In genomic region chr11:125071831-125072209, GRCh38 we compare ENCODE assay signal across 18 cellular contexts. TPM values are rescaled to one million over a fixed set of nuclear protein-coding genes. Genes with fewer than 3 reads are reported as not detected.
DNase-seq lines count a peak whose midpoint lies in the region; ATAC-seq and TF ChIP-seq lines count a peak whose summit lies in the region.
"Had no signal": no experiment of that assay in that cellular context is flagged by ENCODE, and none has a peak within 500 bp of the region (broad histone marks: within the 10 kb centered on the region; RNA-seq: fewer than 3 reads in every experiment).

No MANE protein-coding gene starts in this region.

- H3K4me3 Mint-ChIP-seq in activated T-cell treated with anti-CD3 and anti-CD28 coated beads, Interleukin-2, amount 50 U/mL, for 72 hours = no peak overlapping the region
- H3K4me3 Mint-ChIP-seq: activated CD4-positive, alpha-beta T cell treated with anti-CD3 and anti-CD28 coated beads, Interleukin-2, amount 10 ng/mL, durations not matched to agents 7 days and 5 days; activated T-cell treated with anti-CD3 and anti-CD28 coated beads, Interleukin-2, amount 50 U/mL, for 4 hours; CD4-positive, CD25-positive, alpha-beta regulatory T cell had no signal

- H3K36me3 ChIP-seq in OCI-LY7 (ENCODE audit: insufficient read depth, low read length) (no peaks in the 10 kb centered on the region), suprapubic skin (no peaks in the 10 kb centered on the region)
- H3K36me3 ChIP-seq: cardiac muscle cell, MG63 had no signal

- no peaks in the 10 kb centered on the region for H3K9me3 Mint-ChIP-seq in activated T-cell treated with anti-CD3 and anti-CD28 coated beads, Interleukin-2, amount 50 U/mL, for 72 hours
- H3K9me3 Mint-ChIP-seq: activated CD4-positive, alpha-beta T cell treated with anti-CD3 and anti-CD28 coated beads, Interleukin-2, amount 10 ng/mL, durations not matched to agents 7 days and 5 days; activated naive CD8-positive, alpha-beta T cell treated with anti-CD3 and anti-CD28 coated beads, Interleukin-2, amount 10 ng/mL, durations not matched to agents 7 days and 5 days; activated T-cell treated with anti-CD3 and anti-CD28 coated beads, Interleukin-2, amount 50 U/mL, for 4 hours; CD4-positive, CD25-positive, alpha-beta regulatory T cell; immature natural killer cell had no signal

- H2AFZ ChIP-seq in OCI-LY7 (ENCODE audit: low read length) = peak overlapping the region; percentile 72; the same call in 1 of the 2 replicates

- no peak overlapping the region for H3K27ac Mint-ChIP-seq in activated T-cell treated with anti-CD3 and anti-CD28 coated beads, Interleukin-2, amount 50 U/mL, for 72 hours
- H3K27ac Mint-ChIP-seq: activated CD4-positive, alpha-beta T cell treated with anti-CD3 and anti-CD28 coated beads, Interleukin-2, amount 10 ng/mL, durations not matched to agents 7 days and 5 days; CD4-positive, CD25-positive, alpha-beta regulatory T cell had no signal

- ATAC-seq in HG03159 (IDR thresholded peaks at IDR 0.05; ENCODE audit: unreplicated experiment) = no peak
- no peak for ATAC-seq in activated T-cell treated with anti-CD3 and anti-CD28 coated beads, Interleukin-2, amount 50 U/mL, for 72 hours (replicated peaks in 1 of 2)
- ATAC-seq: activated T-cell treated with anti-CD3 and anti-CD28 coated beads, Interleukin-2, amount 50 U/mL, for 4 hours had no signal

- peak overlapping the region; percentile 77 for H3K4me2 ChIP-seq in OCI-LY7 (ENCODE audit: low read length)

- POLR2A ChIA-PET in OCI-LY7 (lab: Charles Lee) = interaction anchor here (0.5 to 3.8 kb wide), 10 partner anchors 8 to 274 kb away, joined by 3 to 15 read pairs (median 4); partner anchors contain the start of gene TMEM218

- DNase-seq in OCI-LY7 (ENCODE audit: low spot score) (peak; percentile 12), iPS-NIHi7 (ENCODE audit: extremely low spot score) (peak; percentile 8), suprapubic skin (ENCODE audit: low spot score in 2 of 2) (no peak), head of caudate nucleus (no peak)
- DNase-seq in activated T-cell treated with anti-CD3 and anti-CD28 coated beads, Interleukin-2, amount 50 U/mL, for 72 hours = no peak
- DNase-seq: activated CD4-positive, alpha-beta T cell treated with anti-CD3 and anti-CD28 coated beads, Interleukin-2, amount 10 ng/mL, durations not matched to agents 7 days and 5 days; activated naive CD8-positive, alpha-beta T cell treated with anti-CD3 and anti-CD28 coated beads, Interleukin-2, amount 10 ng/mL, durations not matched to agents 7 days and 5 days; activated T-cell treated with anti-CD3 and anti-CD28 coated beads, Interleukin-2, amount 50 U/mL, for 4 hours; CD4-positive, CD25-positive, alpha-beta regulatory T cell; immature natural killer cell; NCI-H1930; NCI-H748 treated with DMSO at 0.1 percent for 48 hours; stimulated activated naive CD4-positive, alpha-beta T cell treated with Interleukin-2 at 50 U/mL for 16 hours; T1000 had no signal

- H3K79me2 ChIP-seq in OCI-LY7 (ENCODE audit: insufficient read depth, low read depth, low read length) = no peaks in the 10 kb centered on the region

- H3K27ac ChIP-seq in OCI-LY7 (ENCODE audit: low read depth, low read length, poor library complexity, severe bottlenecking) (peak overlapping the region; percentile 64), suprapubic skin (peak overlapping the region; percentile 26)
- H3K27ac ChIP-seq: cardiac muscle cell had no signal

- TF ChIP-seq CTCF in OCI-LY7 (conservative IDR thresholded peaks at IDR 0.05; ENCODE audit: low read length) (no peak), suprapubic skin (IDR thresholded peaks at IDR 0.05) (no peak)

- peaks cover 45% of the 10 kb centered on the region for H3K4me1 ChIP-seq in OCI-LY7 (ENCODE audit: insufficient read depth, low read length, poor library complexity, severe bottlenecking)
- peaks cover 46% of the 10 kb centered on the region for H3K4me1 ChIP-seq in suprapubic skin

- no peaks in the 10 kb centered on the region for H4K20me1 ChIP-seq in OCI-LY7 (ENCODE audit: insufficient read depth, low read length)

- H3K27me3 ChIP-seq in suprapubic skin = peaks cover 6% of the 10 kb centered on the region
- H3K27me3 ChIP-seq: cardiac muscle cell, MG63 had no signal

- H3K36me3 Mint-ChIP-seq in activated T-cell treated with anti-CD3 and anti-CD28 coated beads, Interleukin-2, amount 50 U/mL, for 72 hours (ENCODE audit: insufficient read depth in 2 of 2) = no peaks in the 10 kb centered on the region
- H3K36me3 Mint-ChIP-seq: activated naive CD8-positive, alpha-beta T cell treated with anti-CD3 and anti-CD28 coated beads, Interleukin-2, amount 10 ng/mL, durations not matched to agents 7 days and 5 days; CD4-positive, CD25-positive, alpha-beta regulatory T cell; immature natural killer cell had no signal

- CTCF ChIA-PET in OCI-LY7 (lab: Charles Lee; ENCODE audit: unreplicated experiment) = interaction anchor here (0.6 to 1.4 kb wide), 4 partner anchors 19 to 117 kb away, joined by 3 to 7 read pairs (median 4); no protein-coding TSS in a partner anchor

- 76% methylated on average over 6 of the region's 6 CpGs for WGBS in suprapubic skin

- H3K27me3 Mint-ChIP-seq in activated T-cell treated with anti-CD3 and anti-CD28 coated beads, Interleukin-2, amount 50 U/mL, for 72 hours (ENCODE audit: low read depth) = peaks cover 13% of the 10 kb centered on the region

- BruUV-seq in OCI-LY7 (replicated peaks; lab: Mats Ljungman, UMichigan) = no TSS peak

- peaks cover 20% of the 10 kb centered on the region for H3K4me1 Mint-ChIP-seq in activated T-cell treated with anti-CD3 and anti-CD28 coated beads, Interleukin-2, amount 50 U/mL, for 72 hours (ENCODE audit: low read depth)

- H3K9me3 ChIP-seq in OCI-LY7 (ENCODE audit: low read length) (no peaks in the 10 kb centered on the region), suprapubic skin (no peaks in the 10 kb centered on the region)
- H3K9me3 ChIP-seq: MG63 had no signal

- H3K4me3 ChIP-seq in OCI-LY7 (ENCODE audit: low read depth, low read length, poor library complexity, severe bottlenecking) (peak overlapping the region; percentile 31), suprapubic skin (no peak overlapping the region)
- H3K4me3 ChIP-seq: cardiac muscle cell, MG63 had no signal

- intact Hi-C loops in OCI-LY7 (cut with micrococcal nuclease; ENCODE audit: unreplicated experiment) = loop anchor here (2.0 to 5.0 kb wide), 2 partner anchors 40 to 117 kb away; partner anchors contain the start of genes CCDC15 and TMEM218
- intact Hi-C loops in head of caudate nucleus (cut with DNase I) = no loop called here

- no peak for TF ChIP-seq EP300 in suprapubic skin (IDR thresholded peaks at IDR 0.05)

- H3K9me2 ChIP-seq in OCI-LY7 (ENCODE audit: insufficient read depth, low read length) = no peaks in the 10 kb centered on the region

- TF ChIP-seq POLR2A in GM15510 (IDR thresholded peaks at IDR 0.05; ENCODE audit: borderline replicate concordance, extremely low read depth, insufficient read length) (peak; percentile 5), suprapubic skin (IDR thresholded peaks at IDR 0.05) (no peak)

RNA-seq across cellular contexts. Expression of gene SLC37A2, which starts 8.7 kb away (rescaled TPM):
- total RNA-seq in OCI-LY7 (2014; rRNA removed; shearing (Covaris generic)) = 0.57 and 0.82 TPM in 2 replicates
- total RNA-seq in OCI-LY7 (2022) (0.72 and 0.93 TPM in 2 replicates), suprapubic skin (100 to 1,000 TPM in 3 of 4 donors, 10 to 100 TPM in 1; 67.3 to 189 (median 119) TPM)
- 1 to 10 TPM; 1.0 to 1.5 TPM for total RNA-seq in activated T-cell treated with anti-CD3 and anti-CD28 coated beads, Interleukin-2, amount 50 U/mL, for 72 hours
- total RNA-seq: CD4-positive, CD25-positive, alpha-beta regulatory T cell had no signal

RNA-seq across cellular contexts. Expression of gene TMEM218, which starts 39.6 kb away (rescaled TPM):
- total RNA-seq in OCI-LY7 (2014; rRNA removed; shearing (Covaris generic)) = 19.6 and 28.1 TPM in 2 replicates
- total RNA-seq in OCI-LY7 (2022) (24.4 and 25.4 TPM in 2 replicates), suprapubic skin (10 to 100 TPM in 3 of 4 donors, 1 to 10 TPM in 1; 9.9 to 19.9 (median 14.6) TPM)
- 10 to 100 TPM; 14.6 to 18.4 TPM for total RNA-seq in activated T-cell treated with anti-CD3 and anti-CD28 coated beads, Interleukin-2, amount 50 U/mL, for 72 hours

Comparison
In these comparisons a context has a peak if more than half of its experiments do, and no peak if none do; other contexts are left out.
1. DNase-seq: peak in OCI-LY7 (single experiment) and iPS-NIHi7 (single experiment); none in suprapubic skin (0 of 2), head of caudate nucleus (0 of 42) and activated T-cell treated with anti-CD3 and anti-CD28 coated beads, Interleukin-2, amount 50 U/mL, for 72 hours (0 of 2).
2. RNA of gene SLC37A2, which starts 8.7 kb away (total RNA-seq): 67.3 to 189 TPM in suprapubic skin; 1.0 to 1.5 TPM in activated T-cell treated with anti-CD3 and anti-CD28 coated beads, Interleukin-2, amount 50 U/mL, for 72 hours and 0.57 to 0.93 TPM in OCI-LY7; every median in the first group is over 10 times any median in the second.